8 cellular contexts compared by ENCODE assay signal in genomic region chr3:49277357-49277723, GRCh38. TPM values are rescaled to one million over a fixed set of nuclear protein-coding genes. Genes with fewer than 3 reads are reported as not detected.
A peak's percentile ranks its signal among the peaks of the same experiment; 100 is the strongest.
DNase-seq lines count a peak whose midpoint lies in the region; TF ChIP-seq lines count a peak whose summit lies in the region.

No MANE protein-coding gene starts in this region.

- no peaks in the 10 kb centered on the region for H3K27me3 Mint-ChIP-seq in activated naive CD4-positive, alpha-beta T cell treated with anti-CD3 and anti-CD28 coated beads, Interleukin-2, amount 10 ng/mL, durations not matched to agents 7 days and 5 days

- H4K91ac ChIP-seq in mesenchymal stem cell (ENCODE audit: low read length) = no peak overlapping the region

- H3K36me3 Mint-ChIP-seq in activated naive CD4-positive, alpha-beta T cell treated with anti-CD3 and anti-CD28 coated beads, Interleukin-2, amount 10 ng/mL, durations not matched to agents 7 days and 5 days = peaks cover 27% of the 10 kb centered on the region

- intact Hi-C loops in uterus (cut with DNase I; ENCODE audit: low total_unique reads) = loop anchor here (10.0 kb wide), 1 partner anchor 103 kb away; the partner anchor contains the start of gene KLHDC8B

- no peak overlapping the region for H3K23ac ChIP-seq in mesenchymal stem cell (ENCODE audit: low read length in 2 of 2)

- H3K4me2 ChIP-seq in mesenchymal stem cell (ENCODE audit: low read length, poor library complexity, severe bottlenecking) = peak overlapping the region; percentile 44

- H3K27me3 ChIP-seq in mesenchymal stem cell (ENCODE audit: control insufficient read depth in 1 of 2, insufficient read depth in 1 of 2, low read length in 2 of 2) = no peaks in the 10 kb centered on the region
- H3K27me3 ChIP-seq in uterus = no peaks in the 10 kb centered on the region

- 74% methylated on average over 9 of the region's 10 CpGs for WGBS in mesenchymal stem cell

- DNase-seq in activated naive CD4-positive, alpha-beta T cell treated with anti-CD3 and anti-CD28 coated beads, Interleukin-2, amount 10 ng/mL, durations not matched to agents 7 days and 5 days = no peak
- DNase-seq in activated naive CD4-positive, alpha-beta T cell treated with anti-CD3 and anti-CD28 coated beads, Interleukin-2, amount 50 U/mL, for 16 hours = no peak
- DNase-seq in choroid plexus epithelial cell (ENCODE audit: low read depth) = peak; percentile 54
- DNase-seq in mesenchymal stem cell = no peak
- DNase-seq in uterus = peak in 1 of 2 donors; percentile 36
- DNase-seq in NCI-H1694 (lab: John Stamatoyannopoulos, UW) = no peak
- DNase-seq in NCI-H146 treated with DMSO at 0.1 percent for 48 hours (lab: John Stamatoyannopoulos, UW; ENCODE audit: unreplicated experiment) = no peak
- DNase-seq in SK-N-DZ (ENCODE audit: low spot score) = no peak

- TF ChIP-seq CTCF in choroid plexus epithelial cell (conservative IDR thresholded peaks at IDR 0.05; ENCODE audit: low read depth, low read length) (no peak), uterus (IDR thresholded peaks at IDR 0.05) (no peak)

- H3K4ac ChIP-seq in mesenchymal stem cell (ENCODE audit: low read depth in 1 of 2, low read length in 2 of 2) = no peak overlapping the region

- no peak for TF ChIP-seq POLR2A in uterus (IDR thresholded peaks at IDR 0.05)

- H3K79me1 ChIP-seq in mesenchymal stem cell (replicated peaks; ENCODE audit: low read length, poor library complexity, severe bottlenecking) = no peaks in the 10 kb centered on the region

- peak overlapping the region; percentile 75 for H3K27ac Mint-ChIP-seq in activated naive CD4-positive, alpha-beta T cell treated with anti-CD3 and anti-CD28 coated beads, Interleukin-2, amount 10 ng/mL, durations not matched to agents 7 days and 5 days

- H3K18ac ChIP-seq in mesenchymal stem cell (ENCODE audit: low read depth in 1 of 2, low read length in 2 of 2) = no peak overlapping the region

- no peaks in the 10 kb centered on the region for H3K9me3 Mint-ChIP-seq in activated naive CD4-positive, alpha-beta T cell treated with anti-CD3 and anti-CD28 coated beads, Interleukin-2, amount 10 ng/mL, durations not matched to agents 7 days and 5 days

- H4K8ac ChIP-seq in mesenchymal stem cell (ENCODE audit: low read length) = peak overlapping the region; percentile 27

- H2BK120ac ChIP-seq in mesenchymal stem cell (ENCODE audit: low read depth, low read length) = no peak overlapping the region

- peak overlapping the region; percentile 72 for H3K4me3 Mint-ChIP-seq in activated naive CD4-positive, alpha-beta T cell treated with anti-CD3 and anti-CD28 coated beads, Interleukin-2, amount 10 ng/mL, durations not matched to agents 7 days and 5 days

- H3K9ac ChIP-seq in mesenchymal stem cell (ENCODE audit: low read length) = peak overlapping the region; percentile 93

- peaks cover 30 to 36% of the 10 kb centered on the region in 2 experiments for H3K36me3 ChIP-seq in mesenchymal stem cell (ENCODE audit: control insufficient read depth in 1 of 2, insufficient read depth in 2 of 2, low read depth in 1 of 2, low read length in 2 of 2)
- H3K36me3 ChIP-seq in uterus = no peaks in the 10 kb centered on the region

- H2BK5ac ChIP-seq in mesenchymal stem cell (ENCODE audit: low read depth, low read length, poor library complexity, severe bottlenecking) = no peak overlapping the region

- H2AK5ac ChIP-seq in mesenchymal stem cell (ENCODE audit: low read length, severe bottlenecking) = no peak overlapping the region

- H3K4me3 ChIP-seq in choroid plexus epithelial cell (ENCODE audit: low read depth, low read length) = peak overlapping the region; percentile 67
- H3K4me3 ChIP-seq in mesenchymal stem cell (ENCODE audit: insufficient read depth in 1 of 2, low read depth in 1 of 2, low read length in 2 of 2) = peak overlapping the region; percentile 42 to 77
- peak overlapping the region; percentile 48 to 50 for H3K4me3 ChIP-seq in uterus

- no peak overlapping the region for H2AFZ ChIP-seq in mesenchymal stem cell (ENCODE audit: low read depth, low read length)

- H3K27ac ChIP-seq in mesenchymal stem cell (ENCODE audit: low read length, poor library complexity, severe bottlenecking) = peak overlapping the region; percentile 60
- peak overlapping the region; percentile 97 to 98 for H3K27ac ChIP-seq in uterus

- no peak overlapping the region for H2BK12ac ChIP-seq in mesenchymal stem cell (ENCODE audit: low read length in 2 of 2)

- H3K9me3 ChIP-seq in mesenchymal stem cell (ENCODE audit: control insufficient read depth, low read length) (no peaks in the 10 kb centered on the region), uterus (no peaks in the 10 kb centered on the region)

- no peak overlapping the region for H2BK15ac ChIP-seq in mesenchymal stem cell (ENCODE audit: low read depth, poor library complexity, severe bottlenecking)

- H3K4me1 Mint-ChIP-seq in activated naive CD4-positive, alpha-beta T cell treated with anti-CD3 and anti-CD28 coated beads, Interleukin-2, amount 10 ng/mL, durations not matched to agents 7 days and 5 days = peaks cover 35% of the 10 kb centered on the region

- H3K14ac ChIP-seq in mesenchymal stem cell (ENCODE audit: low read length in 2 of 2) = no peak overlapping the region

- CTCF ChIA-PET in activated naive CD4-positive, alpha-beta T cell treated with anti-CD3 and anti-CD28 coated beads, Interleukin-2, amount 10 ng/mL, durations not matched to agents 7 days and 5 days (lab: Charles Lee) = interaction anchor here (0.7 to 1.4 kb wide), 3 partner anchors 17 to 395 kb away, joined by 3 read pairs; no protein-coding TSS in a partner anchor

- H3K4me1 ChIP-seq in mesenchymal stem cell (ENCODE audit: control insufficient read depth, insufficient read depth, low read depth, low read length) (peaks cover 4% of the 10 kb centered on the region), uterus (peaks cover 0 to 9% of the 10 kb centered on the region in 2 donors)

RNA-seq across cellular contexts. Expression of gene C3orf62, which starts 0.3 kb away (rescaled TPM):
- 3.9 TPM for polyA plus RNA-seq in mesenchymal stem cell (2013, experiment 1 of 2)
- polyA plus RNA-seq in mesenchymal stem cell (2013, experiment 2 of 2) = 4.5 TPM
- total RNA-seq in uterus = 1 to 10 TPM; 1.5 to 9.0 (median 4.9) TPM
- 1.8 and 3.6 TPM in 2 replicates for polyA plus RNA-seq in SK-N-DZ (2014; cell fraction: cytosol; rRNA removed)
- 8.7 and 11.0 TPM in 2 replicates for polyA plus RNA-seq in SK-N-DZ (2014; cell fraction: nucleus; rRNA removed)
